ENCODE assay signal across 26 cellular contexts in genomic region chr22:38302906-38303305, GRCh38.
"Had no signal": no experiment of that assay in that cellular context is flagged by ENCODE, and none has a peak within 500 bp of the region (broad histone marks: within the 10 kb centered on the region; RNA-seq: fewer than 3 reads in every experiment).

No MANE protein-coding gene starts in this region.

- H3K9me3 ChIP-seq: adrenal gland, psoas muscle, spleen, thoracic aorta, upper lobe of right lung had no signal

- H3K27me3 Mint-ChIP-seq: activated naive CD8-positive, alpha-beta T cell treated with anti-CD3 and anti-CD28 coated beads for 36 hours; brain; effector memory CD8-positive, alpha-beta T cell; memory B cell; stimulated activated naive CD8-positive, alpha-beta T cell treated with anti-CD3 and anti-CD28 coated beads, Interleukin-15, Interleukin-2, amounts not matched to agents 100 ng/mL and 50 ng/mL, for 24 hours; T-cell had no signal

- H3K4me3 Mint-ChIP-seq: activated naive CD8-positive, alpha-beta T cell treated with anti-CD3 and anti-CD28 coated beads for 36 hours; brain; effector memory CD8-positive, alpha-beta T cell; memory B cell; natural killer cell; neural progenitor cell; stimulated activated naive CD8-positive, alpha-beta T cell treated with anti-CD3 and anti-CD28 coated beads, Interleukin-15, Interleukin-2, amounts not matched to agents 100 ng/mL and 50 ng/mL, for 24 hours; T-cell had no signal

- H3K36me3 Mint-ChIP-seq: natural killer cell had no signal

- H3K9me3 Mint-ChIP-seq: activated naive CD8-positive, alpha-beta T cell treated with anti-CD3 and anti-CD28 coated beads for 36 hours; brain; effector memory CD8-positive, alpha-beta T cell; memory B cell; natural killer cell; neural progenitor cell; stimulated activated naive CD8-positive, alpha-beta T cell treated with anti-CD3 and anti-CD28 coated beads, Interleukin-15, Interleukin-2, amounts not matched to agents 100 ng/mL and 50 ng/mL, for 24 hours; T-cell had no signal

- H3K27ac ChIP-seq: foreskin keratinocyte, neural progenitor cell, parathyroid adenoma, psoas muscle had no signal

- H3K27ac Mint-ChIP-seq: activated naive CD8-positive, alpha-beta T cell treated with anti-CD3 and anti-CD28 coated beads for 36 hours; memory B cell; natural killer cell; neural progenitor cell; stimulated activated naive CD8-positive, alpha-beta T cell treated with anti-CD3 and anti-CD28 coated beads, Interleukin-15, Interleukin-2, amounts not matched to agents 100 ng/mL and 50 ng/mL, for 24 hours; T-cell had no signal

- DNase-seq: activated CD4-positive, alpha-beta T cell treated with anti-CD3 and anti-CD28 coated beads for 4 hours; activated CD4-positive, alpha-beta T cell treated with anti-CD3 and anti-CD28 coated beads, Interleukin-2, amount 50 U/mL, for 4 hours; activated effector memory CD4-positive, alpha-beta T cell treated with Interleukin-2 at 50 U/mL for 16 hours; activated naive CD4-positive, alpha-beta T cell treated with Interleukin-2 at 50 U/mL for 16 hours; activated naive CD8-positive, alpha-beta T cell treated with anti-CD3 and anti-CD28 coated beads for 36 hours; adrenal gland; aorta; caudate nucleus; cortex of kidney; effector memory CD8-positive, alpha-beta T cell; foreskin keratinocyte; hippocampal formation; left colon; natural killer cell; occipital lobe; psoas muscle; spleen; T-cell; upper lobe of right lung had no signal

- ATAC-seq: effector memory CD8-positive, alpha-beta T cell; esophagus mucosa; foreskin keratinocyte; left colon; natural killer cell; psoas muscle; T-cell; upper lobe of right lung had no signal

- H3K4me3 ChIP-seq: adrenal gland, neural progenitor cell, psoas muscle, spleen, thoracic aorta, upper lobe of right lung had no signal

- H3K27me3 ChIP-seq: adrenal gland, foreskin keratinocyte, neural progenitor cell, spleen, upper lobe of right lung had no signal
